ENCODE assay signal across 33 cellular contexts in genomic region chr2:134776836-134777235, GRCh38. TPM values are rescaled to one million over a fixed set of nuclear protein-coding genes. Genes with fewer than 3 reads are reported as not detected.
"Had no signal": no experiment of that assay in that cellular context is flagged by ENCODE, and none has a peak within 500 bp of the region (broad histone marks: within the 10 kb centered on the region; RNA-seq: fewer than 3 reads in every experiment).

No MANE protein-coding gene starts in this region.

- H3K4me3 ChIP-seq: ascending aorta, cardiac muscle cell had no signal

- DNase-seq: activated CD4-positive, alpha-beta memory T cell treated with anti-CD3 and anti-CD28 coated beads, Interleukin-2, amount 10 ng/mL, durations not matched to agents 7 days and 5 days; activated CD4-positive, alpha-beta T cell treated with anti-CD3 and anti-CD28 coated beads for 1 hour; activated CD4-positive, alpha-beta T cell treated with anti-CD3 and anti-CD28 coated beads for 48 hours; activated CD4-positive, CD25-positive, alpha-beta regulatory T cell; activated CD8-positive, alpha-beta memory T cell treated with anti-CD3 and anti-CD28 coated beads for 24 hours; activated CD8-positive, alpha-beta memory T cell treated with anti-CD3 and anti-CD28 coated beads, Interleukin-2, amount 10 ng/mL, durations not matched to agents 7 days and 5 days; activated CD8-positive, alpha-beta memory T cell treated with anti-CD3 and anti-CD28 coated beads, Interleukin-2, amount 50 U/mL, for 48 hours; activated gamma-delta T cell; activated naive CD4-positive, alpha-beta T cell treated with Interleukin-2 at 50 U/mL for 16 hours; activated naive CD8-positive, alpha-beta T cell treated with anti-CD3 and anti-CD28 coated beads, Interleukin-2, amount 10 ng/mL, durations not matched to agents 7 days and 5 days; activated T-cell treated with anti-CD3 and anti-CD28 coated beads, Interleukin-2, amount 50 U/mL, for 48 hours; amygdala; NCI-H1048; NCI-H1105 treated with DMSO at 0.1 percent for 48 hours; NCI-H1436 treated with DMSO at 0.1 percent for 48 hours; NCI-H1694 treated with DMSO at 0.1 percent for 48 hours; NCI-H2029 treated with DMSO at 0.1 percent for 48 hours; NCI-H2107; NCI-H69; NK-92 treated with Interleukin-12 subunit alpha and Interleukin-12 subunit beta, amount 100 ng/mL, for 24 hours; PC-3; SIG-M5; T1000; WERI-Rb-1 had no signal

- H3K27me3 ChIP-seq: ascending aorta, cardiac muscle cell had no signal

- H3K4me3 Mint-ChIP-seq: activated CD4-positive, alpha-beta memory T cell treated with anti-CD3 and anti-CD28 coated beads, Interleukin-2, amount 10 ng/mL, durations not matched to agents 7 days and 5 days; activated CD8-positive, alpha-beta memory T cell treated with anti-CD3 and anti-CD28 coated beads, Interleukin-2, amount 10 ng/mL, durations not matched to agents 7 days and 5 days; activated naive CD4-positive, alpha-beta T cell treated with anti-CD3 and anti-CD28 coated beads, Interleukin-2, amount 50 U/mL, for 24 hours; activated naive CD8-positive, alpha-beta T cell treated with anti-CD3 and anti-CD28 coated beads, Interleukin-2, amount 10 ng/mL, durations not matched to agents 7 days and 5 days; activated T-helper 17 cell treated with anti-CD3 and anti-CD28 coated beads, Interleukin-2, amount 50 U/mL, for 72 hours; central memory CD8-positive, alpha-beta T cell had no signal

- H3K27me3 Mint-ChIP-seq: activated naive CD4-positive, alpha-beta T cell treated with anti-CD3 and anti-CD28 coated beads, Interleukin-2, amount 50 U/mL, for 24 hours; activated T-helper 17 cell treated with anti-CD3 and anti-CD28 coated beads, Interleukin-2, amount 50 U/mL, for 72 hours had no signal

- H3K4me1 Mint-ChIP-seq: activated T-helper 17 cell treated with anti-CD3 and anti-CD28 coated beads, Interleukin-2, amount 50 U/mL, for 72 hours; central memory CD8-positive, alpha-beta T cell had no signal

- H3K36me3 Mint-ChIP-seq: activated CD8-positive, alpha-beta memory T cell treated with anti-CD3 and anti-CD28 coated beads, Interleukin-2, amount 10 ng/mL, durations not matched to agents 7 days and 5 days; activated naive CD4-positive, alpha-beta T cell treated with anti-CD3 and anti-CD28 coated beads, Interleukin-2, amount 50 U/mL, for 24 hours; activated naive CD8-positive, alpha-beta T cell treated with anti-CD3 and anti-CD28 coated beads, Interleukin-2, amount 10 ng/mL, durations not matched to agents 7 days and 5 days had no signal

- H3K36me3 ChIP-seq: ascending aorta, cardiac muscle cell, WERI-Rb-1 had no signal

- H3K27ac Mint-ChIP-seq: activated CD4-positive, alpha-beta memory T cell treated with anti-CD3 and anti-CD28 coated beads, Interleukin-2, amount 10 ng/mL, durations not matched to agents 7 days and 5 days; activated CD8-positive, alpha-beta memory T cell treated with anti-CD3 and anti-CD28 coated beads, Interleukin-2, amount 10 ng/mL, durations not matched to agents 7 days and 5 days; activated naive CD4-positive, alpha-beta T cell treated with anti-CD3 and anti-CD28 coated beads, Interleukin-2, amount 50 U/mL, for 24 hours; activated naive CD8-positive, alpha-beta T cell treated with anti-CD3 and anti-CD28 coated beads, Interleukin-2, amount 10 ng/mL, durations not matched to agents 7 days and 5 days; activated T-helper 17 cell treated with anti-CD3 and anti-CD28 coated beads, Interleukin-2, amount 50 U/mL, for 72 hours had no signal

- H3K4me1 ChIP-seq: ascending aorta had no signal

- FAIRE-seq: RCC 7860 had no signal

- ATAC-seq: activated CD8-positive, alpha-beta memory T cell treated with anti-CD3 and anti-CD28 coated beads, Interleukin-2, amount 10 ng/mL, durations not matched to agents 7 days and 5 days; activated T-helper 17 cell treated with anti-CD3 and anti-CD28 coated beads, Interleukin-2, amount 50 U/mL, for 72 hours; PC-3; Right ventricle myocardium inferior had no signal

- H3K27ac ChIP-seq: ascending aorta, cardiac muscle cell, RWPE1, WERI-Rb-1 had no signal

- H3K9me3 ChIP-seq: ascending aorta had no signal

- H3K9me3 Mint-ChIP-seq: activated CD4-positive, alpha-beta memory T cell treated with anti-CD3 and anti-CD28 coated beads, Interleukin-2, amount 10 ng/mL, durations not matched to agents 7 days and 5 days; activated naive CD4-positive, alpha-beta T cell treated with anti-CD3 and anti-CD28 coated beads, Interleukin-2, amount 50 U/mL, for 24 hours; activated naive CD8-positive, alpha-beta T cell treated with anti-CD3 and anti-CD28 coated beads, Interleukin-2, amount 10 ng/mL, durations not matched to agents 7 days and 5 days; activated T-helper 17 cell treated with anti-CD3 and anti-CD28 coated beads, Interleukin-2, amount 50 U/mL, for 72 hours; central memory CD8-positive, alpha-beta T cell had no signal

RNA-seq across cellular contexts. Expression of gene TMEM163, which starts 58.0 kb away (rescaled TPM):
- total RNA-seq: ascending aorta, MCF 10A had no signal
